Comparison of ENCODE assay signal across 15 cellular contexts in genomic region chr2:241898681-241899270, GRCh38. TPM values are rescaled to one million over a fixed set of nuclear protein-coding genes. Genes with fewer than 3 reads are reported as not detected.
DNase-seq lines count a peak whose midpoint lies in the region; ATAC-seq and TF ChIP-seq lines count a peak whose summit lies in the region.
"Had no signal": no experiment of that assay in that cellular context is flagged by ENCODE, and none has a peak within 500 bp of the region (broad histone marks: within the 10 kb centered on the region; RNA-seq: fewer than 3 reads in every experiment).

No MANE protein-coding gene starts in this region.

- no peaks in the 10 kb centered on the region for H3K36me3 Mint-ChIP-seq in natural killer cell
- no peaks in the 10 kb centered on the region for H3K36me3 Mint-ChIP-seq in natural killer cell treated with Interleukin-12 subunit alpha and Interleukin-12 subunit beta and Interleukin-15 and Interleukin-18, amount 100 ng/mL, for 72 hours

- no peaks in the 10 kb centered on the region for H3K36me3 ChIP-seq in osteoblast (ENCODE audit: insufficient read depth, low read length)
- H3K36me3 ChIP-seq: SJSA1 had no signal

- no peaks in the 10 kb centered on the region for H3K4me1 ChIP-seq in osteoblast (ENCODE audit: insufficient read depth, low read length)
- H3K4me1 ChIP-seq: SJSA1 had no signal

- peaks cover 5% of the 10 kb centered on the region for H3K27me3 ChIP-seq in osteoblast (ENCODE audit: insufficient read depth, low read length)

- POLR2A ChIA-PET in GM10248 (lab: Yijun Ruan, JAX) = no interaction called here

- intact Hi-C loops in natural killer cell (cut with micrococcal nuclease) = no loop called here

- H2AFZ ChIP-seq in osteoblast (ENCODE audit: low read length) = no peak overlapping the region

- H3K9me3 Mint-ChIP-seq in natural killer cell = peaks cover 0 to 2% of the 10 kb centered on the region in 2 donors
- H3K9me3 Mint-ChIP-seq in natural killer cell treated with Interleukin-12 subunit alpha and Interleukin-12 subunit beta and Interleukin-15 and Interleukin-18, amount 100 ng/mL, for 72 hours = no peaks in the 10 kb centered on the region
- H3K9me3 Mint-ChIP-seq: memory B cell had no signal

- no peaks in the 10 kb centered on the region for H4K20me1 ChIP-seq in osteoblast (ENCODE audit: insufficient read depth, low read length)

- DNase-seq in natural killer cell (peak; percentile 10), NCI-H510A treated with DMSO at 0.1 percent for 48 hours (lab: John Stamatoyannopoulos, UW) (peak; percentile 86), osteoblast (ENCODE audit: insufficient read length, low spot score, missing footprints) (peak; percentile 71), SKM-1 treated with dmso at 0.1 percent for 144 hours (lab: John Stamatoyannopoulos, UW; ENCODE audit: unreplicated experiment) (no peak), GM10248 (ENCODE audit: extremely low spot score) (no peak)
- no peak for DNase-seq in natural killer cell treated with Interleukin-12 subunit alpha and Interleukin-12 subunit beta and Interleukin-15 and Interleukin-18, amount 100 ng/mL, for 72 hours (ENCODE audit: low spot score)
- DNase-seq: activated CD8-positive, alpha-beta memory T cell treated with anti-CD3 and anti-CD28 coated beads for 24 hours; activated naive CD4-positive, alpha-beta T cell treated with Interleukin-2 at 50 U/mL for 16 hours had no signal

- H3K27ac ChIP-seq in osteoblast (ENCODE audit: low read depth, low read length) = no peak overlapping the region
- H3K27ac ChIP-seq: C4-2B, dorsolateral prefrontal cortex, HL-60, KMS-11, SJSA1 had no signal

- CTCF ChIA-PET in GM10248 (lab: Yijun Ruan, JAX) = no interaction called here

- H3K27ac Mint-ChIP-seq in natural killer cell = no peak overlapping the region
- no peak overlapping the region for H3K27ac Mint-ChIP-seq in natural killer cell treated with Interleukin-12 subunit alpha and Interleukin-12 subunit beta and Interleukin-15 and Interleukin-18, amount 100 ng/mL, for 72 hours
- H3K27ac Mint-ChIP-seq: memory B cell had no signal

- no peak for TF ChIP-seq CTCF in natural killer cell (IDR thresholded peaks at IDR 0.05)
- no peak for TF ChIP-seq CTCF in osteoblast (IDR thresholded peaks at IDR 0.05; ENCODE audit: extremely low read depth, low read depth, low read length)
- TF ChIP-seq CTCF in GM10248 (IDR thresholded peaks at IDR 0.05; ENCODE audit: control extremely low read depth, extremely low read depth, low read depth, missing control alignments) = no peak

- no peak overlapping the region for H3K4me3 Mint-ChIP-seq in natural killer cell
- no peak overlapping the region for H3K4me3 Mint-ChIP-seq in natural killer cell treated with Interleukin-12 subunit alpha and Interleukin-12 subunit beta and Interleukin-15 and Interleukin-18, amount 100 ng/mL, for 72 hours
- H3K4me3 Mint-ChIP-seq: memory B cell had no signal

- no peaks in the 10 kb centered on the region for H3K9me3 ChIP-seq in osteoblast (ENCODE audit: low read depth, low read length)
- H3K9me3 ChIP-seq: SJSA1 had no signal

- H3K27me3 Mint-ChIP-seq in natural killer cell (ENCODE audit: low read depth in 2 of 2) = peaks cover 0 to 2% of the 10 kb centered on the region in 2 donors
- peaks cover 0 to 2% of the 10 kb centered on the region in 2 donors for H3K27me3 Mint-ChIP-seq in natural killer cell treated with Interleukin-12 subunit alpha and Interleukin-12 subunit beta and Interleukin-15 and Interleukin-18, amount 100 ng/mL, for 72 hours
- H3K27me3 Mint-ChIP-seq: memory B cell had no signal

- H3K79me2 ChIP-seq in osteoblast (ENCODE audit: insufficient read depth, low read length) = no peaks in the 10 kb centered on the region

- no peak overlapping the region for H3K4me2 ChIP-seq in osteoblast (ENCODE audit: insufficient read depth, low read length)
- H3K4me2 ChIP-seq: KMS-11 had no signal

- ATAC-seq in natural killer cell = no peak
- no peak for ATAC-seq in natural killer cell treated with Interleukin-12 subunit alpha and Interleukin-12 subunit beta and Interleukin-15 and Interleukin-18, amount 100 ng/mL, for 72 hours
- ATAC-seq in HG03196 (IDR thresholded peaks at IDR 0.05; ENCODE audit: unreplicated experiment) = no peak

- H3K4me1 Mint-ChIP-seq in natural killer cell = peaks cover 0 to 9% of the 10 kb centered on the region in 2 donors
- H3K4me1 Mint-ChIP-seq in natural killer cell treated with Interleukin-12 subunit alpha and Interleukin-12 subunit beta and Interleukin-15 and Interleukin-18, amount 100 ng/mL, for 72 hours (ENCODE audit: low read depth in 2 of 2) = peaks cover 0 to 3% of the 10 kb centered on the region in 2 donors

- H3K4me3 ChIP-seq in osteoblast (ENCODE audit: insufficient read depth, low read length) = no peak overlapping the region
- H3K4me3 ChIP-seq: dorsolateral prefrontal cortex, SJSA1 had no signal

RNA-seq across cellular contexts. Expression of gene RTP5, which starts 29.2 kb away (rescaled TPM):
- total RNA-seq in natural killer cell (1 to 10 TPM in 1 of 3 donors, under 1 TPM in 2; 0.47 to 1.7 (median 0.68) TPM), osteoblast (not detected in 2 replicates)
- total RNA-seq in natural killer cell treated with Interleukin-12 subunit alpha and Interleukin-12 subunit beta and Interleukin-15 and Interleukin-18, amount 100 ng/mL, for 72 hours = not detected
- total RNA-seq: SJSA1 had no signal

RNA-seq across cellular contexts. Expression of gene PDCD1, which starts 40.1 kb away (rescaled TPM):
- total RNA-seq in natural killer cell (under 1 TPM in 1 of 3 donors, not detected in 2; 0.45 TPM), osteoblast (not detected in 2 replicates)
- under 1 TPM; 0.78 to 0.89 TPM for total RNA-seq in natural killer cell treated with Interleukin-12 subunit alpha and Interleukin-12 subunit beta and Interleukin-15 and Interleukin-18, amount 100 ng/mL, for 72 hours
- total RNA-seq: SJSA1 had no signal

Comparison
In these comparisons a context has a peak if more than half of its experiments do, and no peak if none do; other contexts are left out.
1. DNase-seq: peak in natural killer cell (single experiment), NCI-H510A treated with DMSO at 0.1 percent for 48 hours (single experiment) and osteoblast (single experiment); none in natural killer cell treated with Interleukin-12 subunit alpha and Interleukin-12 subunit beta and Interleukin-15 and Interleukin-18, amount 100 ng/mL, for 72 hours (single experiment), SKM-1 treated with dmso at 0.1 percent for 144 hours (single experiment) and GM10248 (single experiment).